1 cellular context compared by ENCODE assay signal in the genomic region with DNA sequence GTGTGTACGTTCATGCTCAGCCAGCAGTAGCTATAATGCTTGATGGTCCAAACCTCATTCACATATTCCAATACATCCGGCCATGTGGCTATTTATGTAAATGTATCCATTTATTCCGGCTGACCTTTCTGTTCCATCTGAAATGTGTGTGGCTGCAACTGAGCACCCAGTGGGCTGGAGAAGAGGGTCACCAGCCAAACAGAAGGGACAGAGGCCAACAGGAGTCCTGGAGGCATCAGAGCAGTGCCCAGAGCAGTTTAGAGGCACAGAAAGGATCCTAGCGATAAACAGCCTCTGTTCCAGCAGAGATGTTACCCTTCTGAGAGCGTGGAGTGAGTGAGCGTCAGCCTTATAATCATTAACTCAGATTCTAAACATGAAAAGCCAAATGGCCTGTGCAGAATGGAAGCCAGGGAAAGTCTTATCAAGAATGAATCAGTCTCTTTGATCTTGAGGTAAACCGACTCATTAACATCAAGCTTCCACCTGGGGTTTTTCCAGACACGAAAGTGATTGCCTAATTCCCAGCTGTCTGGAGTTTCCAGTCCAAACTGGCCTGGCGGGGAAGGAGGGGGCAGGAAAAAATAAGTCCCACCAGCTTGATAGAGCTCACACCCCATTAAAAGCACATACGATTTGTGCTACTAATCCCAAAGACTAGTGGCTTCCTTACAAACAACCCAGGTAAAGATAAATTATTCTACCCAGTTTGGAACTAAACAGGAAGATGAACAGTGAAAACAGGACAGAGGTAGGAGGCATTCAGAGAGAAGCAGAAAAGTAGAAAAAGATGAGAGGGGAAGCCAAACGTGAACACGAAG.
TF ChIP-seq lines count a peak whose summit lies in the region.

No MANE protein-coding gene starts in this region.

TF ChIP-seq in HepG2, 621 proteins besides CTCF, POLR2A, EP300 and RAD21 (continued from another document and continues in another):
- peak; percentile 68; the same call in 1 of the 2 replicates for TF ChIP-seq ZNF503 (CRISPR knock-in tag; IDR thresholded peaks at IDR 0.05)
- no peak for TF ChIP-seq FOXA1 (IDR thresholded peaks at IDR 0.05)
- TF ChIP-seq FOXA1 (CRISPR knock-in tag; IDR thresholded peaks at IDR 0.05) = no peak
- TF ChIP-seq ZBTB4 (CRISPR knock-in tag; IDR thresholded peaks at IDR 0.05; ENCODE audit: borderline replicate concordance) = no peak
- no peak for TF ChIP-seq ATAD3A (CRISPR knock-in tag; IDR thresholded peaks at IDR 0.05)
- TF ChIP-seq PCBP2 (optimal IDR thresholded peaks at IDR 0.05; ENCODE audit: low read depth, low read length, poor library complexity, severe bottlenecking) = no peak
- no peak for TF ChIP-seq CHCHD3 (CRISPR knock-in tag; IDR thresholded peaks at IDR 0.05)
- TF ChIP-seq ZNF317 (CRISPR knock-in tag; IDR thresholded peaks at IDR 0.05) = peak; percentile 19; the same call in 1 of the 2 replicates
- TF ChIP-seq ZNF451 (CRISPR knock-in tag; IDR thresholded peaks at IDR 0.05) = no peak
- no peak for TF ChIP-seq ZBTB44 (CRISPR knock-in tag; IDR thresholded peaks at IDR 0.05)
- no peak for TF ChIP-seq ZNF326 (CRISPR knock-in tag; IDR thresholded peaks at IDR 0.05; ENCODE audit: borderline replicate concordance)
- no peak for TF ChIP-seq ZNF207 (IDR thresholded peaks at IDR 0.05; ENCODE audit: borderline replicate concordance)
- TF ChIP-seq NFKBIZ (CRISPR knock-in tag; IDR thresholded peaks at IDR 0.05) = no peak
- TF ChIP-seq ZNF674 (CRISPR knock-in tag; IDR thresholded peaks at IDR 0.05; ENCODE audit: low read depth) = no peak
- no peak; the same call in 1 of the 2 replicates for TF ChIP-seq ZNF33B (CRISPR knock-in tag; IDR thresholded peaks at IDR 0.05)
- no peak for TF ChIP-seq WIZ (CRISPR knock-in tag; IDR thresholded peaks at IDR 0.05)
- no peak for TF ChIP-seq ZNF710 (CRISPR knock-in tag; IDR thresholded peaks at IDR 0.05; ENCODE audit: borderline replicate concordance)
- no peak for TF ChIP-seq ARNT2 (CRISPR knock-in tag; IDR thresholded peaks at IDR 0.05; ENCODE audit: low read depth)
- TF ChIP-seq NR0B2 (CRISPR knock-in tag; IDR thresholded peaks at IDR 0.05) = no peak
- peak; percentile 68; the same call in 1 of the 2 replicates for TF ChIP-seq ZNF292 (CRISPR knock-in tag; IDR thresholded peaks at IDR 0.05; ENCODE audit: borderline replicate concordance, low read depth)
- TF ChIP-seq NFE2 (CRISPR knock-in tag; IDR thresholded peaks at IDR 0.05) = no peak
- TF ChIP-seq ZNF10 (CRISPR knock-in tag; IDR thresholded peaks at IDR 0.05; ENCODE audit: borderline replicate concordance, low read depth) = no peak
- TF ChIP-seq TEAD3 (CRISPR knock-in tag; optimal IDR thresholded peaks at IDR 0.05; ENCODE audit: borderline replicate concordance) = peak; percentile 49
- TF ChIP-seq GLI4 (CRISPR knock-in tag; IDR thresholded peaks at IDR 0.05; ENCODE audit: borderline replicate concordance) = no peak
- no peak for TF ChIP-seq GPBP1L1 (CRISPR knock-in tag; IDR thresholded peaks at IDR 0.05)
- TF ChIP-seq SRSF9 (IDR thresholded peaks at IDR 0.05; ENCODE audit: borderline replicate concordance, insufficient read depth, low read depth, low read length, poor library complexity, severe bottlenecking) = no peak
- TF ChIP-seq ZNF121 (CRISPR knock-in tag; IDR thresholded peaks at IDR 0.05) = no peak
- TF ChIP-seq, protein P1, sequence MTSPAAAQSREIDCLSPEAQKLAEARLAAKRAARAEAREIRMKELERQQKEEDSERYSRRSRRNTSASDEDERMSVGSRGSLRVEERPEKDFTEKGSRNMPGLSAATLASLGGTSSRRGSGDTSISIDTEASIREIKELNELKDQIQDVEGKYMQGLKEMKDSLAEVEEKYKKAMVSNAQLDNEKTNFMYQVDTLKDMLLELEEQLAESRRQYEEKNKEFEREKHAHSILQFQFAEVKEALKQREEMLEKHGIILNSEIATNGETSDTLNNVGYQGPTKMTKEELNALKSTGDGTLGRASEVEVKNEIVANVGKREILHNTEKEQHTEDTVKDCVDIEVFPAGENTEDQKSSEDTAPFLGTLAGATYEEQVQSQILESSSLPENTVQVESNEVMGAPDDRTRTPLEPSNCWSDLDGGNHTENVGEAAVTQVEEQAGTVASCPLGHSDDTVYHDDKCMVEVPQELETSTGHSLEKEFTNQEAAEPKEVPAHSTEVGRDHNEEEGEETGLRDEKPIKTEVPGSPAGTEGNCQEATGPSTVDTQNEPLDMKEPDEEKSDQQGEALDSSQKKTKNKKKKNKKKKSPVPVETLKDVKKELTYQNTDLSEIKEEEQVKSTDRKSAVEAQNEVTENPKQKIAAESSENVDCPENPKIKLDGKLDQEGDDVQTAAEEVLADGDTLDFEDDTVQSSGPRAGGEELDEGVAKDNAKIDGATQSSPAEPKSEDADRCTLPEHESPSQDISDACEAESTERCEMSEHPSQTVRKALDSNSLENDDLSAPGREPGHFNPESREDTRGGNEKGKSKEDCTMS (CRISPR knock-in tag; conservative IDR thresholded peaks at IDR 0.05) = no peak
- no peak for TF ChIP-seq ZNF598 (CRISPR knock-in tag; IDR thresholded peaks at IDR 0.05; ENCODE audit: borderline replicate concordance)
- no peak for TF ChIP-seq NRL (CRISPR knock-in tag; IDR thresholded peaks at IDR 0.05; ENCODE audit: borderline replicate concordance)
- TF ChIP-seq ELF3 (CRISPR knock-in tag; IDR thresholded peaks at IDR 0.05) = peak; percentile 79
- peak; percentile 73 for TF ChIP-seq DPF2 (CRISPR knock-in tag; IDR thresholded peaks at IDR 0.05; ENCODE audit: borderline replicate concordance, low read depth)
- TF ChIP-seq FOXO4 (CRISPR knock-in tag; conservative IDR thresholded peaks at IDR 0.05) = no peak
- no peak for TF ChIP-seq KDM6A (CRISPR knock-in tag; IDR thresholded peaks at IDR 0.05; ENCODE audit: low read depth)
- no peak; the same call in 1 of the 2 replicates for TF ChIP-seq ZNF772 (CRISPR knock-in tag; IDR thresholded peaks at IDR 0.05)
- TF ChIP-seq HHEX (CRISPR knock-in tag; IDR thresholded peaks at IDR 0.05) = no peak
- no peak; the same call in 1 of the 2 replicates for TF ChIP-seq HDAC1 (CRISPR knock-in tag; IDR thresholded peaks at IDR 0.05)
- TF ChIP-seq SKIL (CRISPR knock-in tag; IDR thresholded peaks at IDR 0.05; ENCODE audit: borderline replicate concordance) = peak; percentile 85
- TF ChIP-seq IRX3 (CRISPR knock-in tag; IDR thresholded peaks at IDR 0.05; ENCODE audit: borderline replicate concordance, low read depth) = no peak
